ENCODE assay signal across 8 cellular contexts in genomic region chr5:64768358-64769312, GRCh38. TPM values are rescaled to one million over a fixed set of nuclear protein-coding genes. Genes with fewer than 3 reads are reported as not detected.
A peak's percentile ranks its signal among the peaks of the same experiment; 100 is the strongest.
DNase-seq lines count a peak whose midpoint lies in the region; ATAC-seq and TF ChIP-seq lines count a peak whose summit lies in the region.

CWC27 (plus strand) TSS chr5:64768930; CDS start chr5:64769147, 217 bp downstream.
SREK1IP1 (minus strand) TSS chr5:64768691; CDS start chr5:64768517, 174 bp downstream.

- H3K4me1 ChIP-seq in right cardiac atrium (ENCODE audit: control insufficient read depth, insufficient read depth, low read length) (peaks cover 4% of the 10 kb centered on the region), uterus (peaks cover 6 to 12% of the 10 kb centered on the region in 2 donors)

- peak within 1 kb of the TSS; percentile 99 for H3K4me3 Mint-ChIP-seq in T-helper 17 cell

- peak; percentile 76 for DNase-seq in GM13977 (ENCODE audit: low spot score)
- peak; percentile 85 for DNase-seq in NCI-H146 treated with DMSO at 0.1 percent for 48 hours (lab: John Stamatoyannopoulos, UW; ENCODE audit: unreplicated experiment)
- DNase-seq in T-helper 17 cell: peak; percentile 56 to 71 (median 63)
- peak; percentile 81 to 90 (median 89) for DNase-seq in right cardiac atrium
- DNase-seq in pulmonary artery endothelial cell (ENCODE audit: low read depth, low spot score): peak; percentile 79
- peak; percentile 74 to 75 for DNase-seq in uterus

- no peaks in the 10 kb centered on the region for H3K36me3 ChIP-seq in uterus

- H3K36me3 Mint-ChIP-seq in T-helper 17 cell (ENCODE audit: low read depth): peaks cover 8% of the 10 kb centered on the region

- TF ChIP-seq CTCF in GM13977 (IDR thresholded peaks at IDR 0.05; ENCODE audit: extremely low read depth, insufficient read depth, missing control alignments): no peak
- TF ChIP-seq CTCF in uterus (IDR thresholded peaks at IDR 0.05): peak in 3 of 4 experiments; percentile 11 to 34 (median 22)

- H3K27ac ChIP-seq in angular gyrus (ENCODE audit: low read depth, low read length): peak within 1 kb of the TSS; percentile 89
- H3K27ac ChIP-seq in right cardiac atrium (ENCODE audit: low read length): peak within 1 kb of the TSS; percentile 86
- peak within 1 kb of the TSS; percentile 78 to 92 for H3K27ac ChIP-seq in uterus

- TF ChIP-seq POLR2A in uterus (IDR thresholded peaks at IDR 0.05): peak; percentile 27 to 44

- H3K9me3 ChIP-seq in T-helper 17 cell (ENCODE audit: control insufficient read depth, low read length, poor library complexity, severe bottlenecking): no peaks in the 10 kb centered on the region
- H3K9me3 ChIP-seq in right cardiac atrium (ENCODE audit: control insufficient read depth, low read length): no peaks in the 10 kb centered on the region
- no peaks in the 10 kb centered on the region for H3K9me3 ChIP-seq in uterus

- in situ Hi-C loops in GM13977 (cut with MboI; ENCODE audit: low pct_unique_long_range_greater_than_20kb, low sequenced_read_pairs, unreplicated experiment): no loop called here

- peak within 1 kb of the TSS; percentile 99 for H3K27ac Mint-ChIP-seq in T-helper 17 cell

- H3K4me3 ChIP-seq in right cardiac atrium (ENCODE audit: low read length) (peak within 1 kb of the TSS; percentile 100), uterus (peak within 1 kb of the TSS; percentile 56 to 87)

- no peaks in the 10 kb centered on the region for H3K27me3 Mint-ChIP-seq in T-helper 17 cell

- WGBS in right cardiac atrium: under 1% methylated on average over 48 of the region's 48 CpGs

- intact Hi-C loops in right cardiac atrium (cut with DNase I): no loop called here
- intact Hi-C loops in uterus (cut with DNase I; ENCODE audit: low total_unique reads): no loop called here

- ATAC-seq in HG02870 (IDR thresholded peaks at IDR 0.05; ENCODE audit: unreplicated experiment) (peak; percentile 95), T-helper 17 cell (peak; percentile 97), right cardiac atrium (peak; percentile 99)

- H3K4me1 Mint-ChIP-seq in T-helper 17 cell: peaks cover 42% of the 10 kb centered on the region

- H3K27me3 ChIP-seq in right cardiac atrium (ENCODE audit: control insufficient read depth, insufficient read depth): no peaks in the 10 kb centered on the region
- H3K27me3 ChIP-seq in uterus: no peaks in the 10 kb centered on the region

RNA-seq across cellular contexts. Expression of gene CWC27, which starts in this region (rescaled TPM):
- 10 to 100 TPM; 17.4 to 18.2 TPM for total RNA-seq in T-helper 17 cell
- total RNA-seq in right cardiac atrium: 10 to 100 TPM; 19.9 to 30.2 (median 22.9) TPM
- 29.4 TPM for polyA plus RNA-seq in right cardiac atrium
- 15.8 and 20.1 TPM in 2 replicates for total RNA-seq in pulmonary artery endothelial cell
- total RNA-seq in uterus: 10 to 100 TPM in 3 of 4 donors, 1 to 10 TPM in 1; 7.6 to 28.2 (median 24.2) TPM

RNA-seq across cellular contexts. Expression of gene SREK1IP1, which starts in this region (rescaled TPM):
- total RNA-seq in T-helper 17 cell (10 to 100 TPM; 16.0 to 19.6 TPM), right cardiac atrium (10 to 100 TPM; 12.2 to 15.3 (median 13.3) TPM), pulmonary artery endothelial cell (13.8 and 16.2 TPM in 2 replicates), uterus (10 to 100 TPM in 3 of 4 donors, 1 to 10 TPM in 1; 3.6 to 28.4 (median 18.0) TPM)
- 7.4 TPM for polyA plus RNA-seq in right cardiac atrium

Comparison
In these comparisons a context has a peak if more than half of its experiments do, and no peak if none do; other contexts are left out.
1. Peak in every context shown above with its lines: DNase-seq, ATAC-seq, H3K4me3 ChIP-seq and H3K27ac ChIP-seq.